Comparison of ENCODE assay signal across 8 cellular contexts in the genomic region with DNA sequence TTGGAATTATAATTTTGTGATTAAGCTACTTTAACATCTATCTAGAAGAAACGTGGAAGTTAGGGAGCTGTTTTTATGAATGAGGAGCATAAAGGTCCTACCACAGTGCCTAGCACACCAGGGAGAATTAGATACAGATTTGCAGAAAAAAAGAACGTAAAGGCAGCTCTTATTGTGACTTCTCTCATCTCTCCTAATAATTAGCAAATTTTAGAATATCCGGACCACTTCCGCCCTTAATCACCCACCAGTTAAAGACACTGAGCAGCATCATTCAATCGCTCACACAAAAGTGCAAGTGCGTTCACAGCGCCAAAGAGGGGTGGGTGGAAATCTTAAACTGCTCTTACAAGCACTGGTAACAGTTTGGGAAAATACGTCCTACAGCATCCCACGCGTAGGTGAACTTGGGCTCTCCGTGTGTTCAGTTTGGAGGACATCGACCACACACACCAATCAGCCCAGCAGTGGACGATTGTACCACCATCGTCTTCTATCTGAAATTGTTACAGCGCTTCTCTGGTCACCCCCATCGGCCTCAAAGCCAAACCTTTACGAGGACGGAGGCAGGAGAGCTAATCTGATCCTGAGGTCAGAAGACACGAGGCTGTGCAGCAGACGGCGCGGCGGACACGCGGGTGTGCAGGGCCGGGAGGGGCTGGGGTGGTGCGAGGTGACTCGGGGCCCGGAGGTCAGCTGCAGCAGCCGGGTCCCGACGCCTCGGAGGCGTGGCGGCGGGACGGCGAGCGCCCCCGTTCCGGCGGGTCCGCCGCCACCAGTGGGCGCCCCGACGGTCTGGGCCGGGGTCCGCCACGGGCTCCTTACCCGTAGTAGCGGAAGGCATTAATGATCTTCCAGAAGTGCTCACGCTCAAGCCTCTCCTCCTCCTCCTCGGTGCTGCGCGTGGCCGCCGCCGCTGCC. TPM values are rescaled to one million over a fixed set of nuclear protein-coding genes. Genes with fewer than 3 reads are reported as not detected.
A peak's percentile ranks its signal among the peaks of the same experiment; 100 is the strongest.
DNase-seq lines count a peak whose midpoint lies in the region; ATAC-seq and TF ChIP-seq lines count a peak whose summit lies in the region.

No MANE protein-coding gene starts in this region.

- H3K4me3 ChIP-seq in HUES64 (ENCODE audit: low read length) (peak overlapping the region; percentile 98), brain microvascular endothelial cell (ENCODE audit: low read depth, low read length) (peak overlapping the region; percentile 82), smooth muscle cell (peak overlapping the region; percentile 82)

- H3K9ac ChIP-seq in HUES64 (ENCODE audit: low read depth, low read length) (peak overlapping the region; percentile 77), smooth muscle cell (ENCODE audit: low read depth) (peak overlapping the region; percentile 77)

- no peaks in the 10 kb centered on the region for H3K27me3 ChIP-seq in HUES64 (ENCODE audit: insufficient read depth, low read length)
- H3K27me3 ChIP-seq in brain microvascular endothelial cell (replicated peaks): no peaks in the 10 kb centered on the region
- H3K27me3 ChIP-seq in smooth muscle cell (ENCODE audit: low read depth): no peaks in the 10 kb centered on the region

- H4K20me1 ChIP-seq in smooth muscle cell (ENCODE audit: low read depth): peaks cover 31% of the 10 kb centered on the region

- peak; percentile 70 for DNase-seq in ELF-1 (ENCODE audit: low read depth, low spot score)
- DNase-seq in T-helper 17 cell: peak in 1 of 3 donors; percentile 43
- DNase-seq in brain microvascular endothelial cell: peak; percentile 27
- peak; percentile 69 for DNase-seq in iPS-NIHi11 (ENCODE audit: low spot score)
- DNase-seq in smooth muscle cell (lab: John Stamatoyannopoulos, UW; ENCODE audit: unreplicated experiment): peak; percentile 42
- no peak for DNase-seq in SKM-1 (lab: John Stamatoyannopoulos, UW; ENCODE audit: unreplicated experiment)

- H3K4me1 Mint-ChIP-seq in T-helper 17 cell: peaks cover 26% of the 10 kb centered on the region

- H3K4me3 Mint-ChIP-seq in T-helper 17 cell: peak overlapping the region; percentile 90

- H3K27me3 Mint-ChIP-seq in T-helper 17 cell: no peaks in the 10 kb centered on the region

- peaks cover 33% of the 10 kb centered on the region for H3K79me2 ChIP-seq in smooth muscle cell (ENCODE audit: low read depth)

- H3K9me3 ChIP-seq in HUES64 (ENCODE audit: insufficient read depth, low read depth, low read length) (no peaks in the 10 kb centered on the region), T-helper 17 cell (ENCODE audit: control insufficient read depth, low read length, poor library complexity, severe bottlenecking) (no peaks in the 10 kb centered on the region), smooth muscle cell (replicated peaks; ENCODE audit: low read depth) (no peaks in the 10 kb centered on the region)

- in situ Hi-C loops in brain microvascular endothelial cell (cut with HindIII; ENCODE audit: low pct_ligation_motif_present, low sequenced_read_pairs): no loop called here

- peak overlapping the region; percentile 95 for H2AFZ ChIP-seq in smooth muscle cell (ENCODE audit: low read depth)

- H3K4me1 ChIP-seq in HUES64 (ENCODE audit: insufficient read depth, low read length) (peaks cover 11% of the 10 kb centered on the region), smooth muscle cell (ENCODE audit: low read depth) (peaks cover 17% of the 10 kb centered on the region)

- TF ChIP-seq CTCF in brain microvascular endothelial cell (IDR thresholded peaks at IDR 0.05; ENCODE audit: low read depth, low read length, missing control alignments) (no peak), smooth muscle cell (IDR thresholded peaks at IDR 0.05; ENCODE audit: borderline replicate concordance, insufficient read depth, poor library complexity, severe bottlenecking) (peak; percentile 5)

- ATAC-seq in GM21528 (IDR thresholded peaks at IDR 0.05; ENCODE audit: low FRiP score, unreplicated experiment) (peak; percentile 55), T-helper 17 cell (peak; percentile 12)

- H3K4me2 ChIP-seq in smooth muscle cell: peak overlapping the region; percentile 88

- H3K36me3 ChIP-seq in HUES64 (ENCODE audit: insufficient read depth, low read length): no peaks in the 10 kb centered on the region
- H3K36me3 ChIP-seq in brain microvascular endothelial cell (replicated peaks): no peaks in the 10 kb centered on the region
- H3K36me3 ChIP-seq in smooth muscle cell (ENCODE audit: low read depth): no peaks in the 10 kb centered on the region

- WGBS in HUES64: under 1% methylated on average over 59 of the region's 59 CpGs
- 1% methylated on average over 52 of the region's 59 CpGs for WGBS in smooth muscle cell (ENCODE audit: low lambda C conversion rate)

- H3K27ac ChIP-seq in HUES64 (ENCODE audit: low read depth, low read length) (peak overlapping the region; percentile 79), brain microvascular endothelial cell (peak overlapping the region; percentile 53), smooth muscle cell (ENCODE audit: low read depth) (peak overlapping the region; percentile 64)

- H3K36me3 Mint-ChIP-seq in T-helper 17 cell (ENCODE audit: low read depth): no peaks in the 10 kb centered on the region

- no peaks in the 10 kb centered on the region for H3F3A ChIP-seq in smooth muscle cell (ENCODE audit: low read depth)

- H3K27ac Mint-ChIP-seq in T-helper 17 cell: peak overlapping the region; percentile 84

RNA-seq across cellular contexts. Expression of a gene that starts 0.6 kb away (rescaled TPM):
- polyA plus RNA-seq in HUES64 (2013, experiment 1 of 2): 16.9 TPM
- 20.2 TPM for polyA plus RNA-seq in HUES64 (2013, experiment 2 of 2)
- 10 to 100 TPM; 16.2 to 16.9 TPM for total RNA-seq in T-helper 17 cell
- total RNA-seq in smooth muscle cell: 18.8 and 30.6 TPM in 2 replicates
- polyA plus RNA-seq in smooth muscle cell: 7.3 and 10.8 TPM in 2 replicates
